ENCODE assay signal across 1 cellular context in genomic region chr2:43136862-43137261, GRCh38.
TF ChIP-seq lines count a peak whose summit lies in the region.

No MANE protein-coding gene starts in this region.

TF ChIP-seq in GM12878, 131 proteins besides CTCF, POLR2A, EP300 and RAD21 (continued from another document):
- TF ChIP-seq, protein P1, sequence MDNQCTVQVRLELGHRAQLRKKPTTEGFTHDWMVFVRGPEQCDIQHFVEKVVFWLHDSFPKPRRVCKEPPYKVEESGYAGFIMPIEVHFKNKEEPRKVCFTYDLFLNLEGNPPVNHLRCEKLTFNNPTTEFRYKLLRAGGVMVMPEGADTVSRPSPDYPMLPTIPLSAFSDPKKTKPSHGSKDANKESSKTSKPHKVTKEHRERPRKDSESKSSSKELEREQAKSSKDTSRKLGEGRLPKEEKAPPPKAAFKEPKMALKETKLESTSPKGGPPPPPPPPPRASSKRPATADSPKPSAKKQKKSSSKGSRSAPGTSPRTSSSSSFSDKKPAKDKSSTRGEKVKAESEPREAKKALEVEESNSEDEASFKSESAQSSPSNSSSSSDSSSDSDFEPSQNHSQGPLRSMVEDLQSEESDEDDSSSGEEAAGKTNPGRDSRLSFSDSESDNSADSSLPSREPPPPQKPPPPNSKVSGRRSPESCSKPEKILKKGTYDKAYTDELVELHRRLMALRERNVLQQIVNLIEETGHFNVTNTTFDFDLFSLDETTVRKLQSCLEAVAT (IDR thresholded peaks at IDR 0.05) = peak; percentile 49; the same call in 1 of the 2 replicates
- TF ChIP-seq ZZZ3 (IDR thresholded peaks at IDR 0.05; ENCODE audit: control insufficient read depth, insufficient read length, low read depth) (no peak), HSF1 (IDR thresholded peaks at IDR 0.05; ENCODE audit: low read depth, low read length) (no peak), DPF2 (IDR thresholded peaks at IDR 0.05) (no peak), ZNF592 (IDR thresholded peaks at IDR 0.05) (no peak), KLF5 (IDR thresholded peaks at IDR 0.05; ENCODE audit: partially characterized antibody) (no peak)
